In the genomic region with DNA sequence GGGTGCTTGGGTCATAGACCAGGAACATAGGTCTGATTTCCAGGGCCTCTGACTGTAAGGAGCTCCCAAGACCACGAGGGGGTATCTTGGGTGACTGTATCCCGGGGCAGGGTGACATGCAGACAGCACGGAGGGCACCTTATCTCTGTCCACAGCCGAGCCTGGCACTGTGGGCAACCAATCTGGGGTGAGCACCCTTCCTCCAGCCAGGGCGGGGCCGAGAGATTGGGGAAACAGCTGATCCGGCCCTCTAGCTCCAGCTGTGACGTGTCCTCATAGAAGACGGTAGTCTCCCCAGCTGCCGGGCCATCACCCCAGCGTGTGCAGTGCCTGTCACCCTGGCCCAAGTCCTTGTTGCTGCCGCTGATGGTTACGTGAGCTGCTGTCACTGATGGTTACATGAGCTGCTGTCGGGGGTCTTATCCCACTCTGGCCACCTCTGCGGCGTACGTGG, we compare ENCODE assay signal across 15 cellular contexts. TPM values are rescaled to one million over a fixed set of nuclear protein-coding genes. Genes with fewer than 3 reads are reported as not detected.
DNase-seq lines count a peak whose midpoint lies in the region; ATAC-seq and TF ChIP-seq lines count a peak whose summit lies in the region.
"Had no signal": no experiment of that assay in that cellular context is flagged by ENCODE, and none has a peak within 500 bp of the region (broad histone marks: within the 10 kb centered on the region; RNA-seq: fewer than 3 reads in every experiment).

No MANE protein-coding gene starts in this region.

- no peaks in the 10 kb centered on the region for H3K9me3 ChIP-seq in Karpas-422 (ENCODE audit: low read length)
- H3K9me3 ChIP-seq in osteoblast (ENCODE audit: low read depth, low read length), result no peaks in the 10 kb centered on the region
- no peaks in the 10 kb centered on the region for H3K9me3 ChIP-seq in MG63
- H3K9me3 ChIP-seq: esophagus squamous epithelium had no signal

- no peaks in the 10 kb centered on the region for H3K79me2 ChIP-seq in Karpas-422 (ENCODE audit: low read length)
- peaks cover 90% of the 10 kb centered on the region for H3K79me2 ChIP-seq in osteoblast (ENCODE audit: insufficient read depth, low read length)

- H3K4me2 ChIP-seq in Karpas-422 (ENCODE audit: low read depth, low read length, poor library complexity, severe bottlenecking) (no peak overlapping the region), osteoblast (ENCODE audit: insufficient read depth, low read length) (no peak overlapping the region)

- no peak overlapping the region for H3K9ac ChIP-seq in Karpas-422 (ENCODE audit: low read length)
- H3K9ac ChIP-seq: GM23248 had no signal

- H3K4me3 ChIP-seq in Karpas-422 (ENCODE audit: low read length) (no peak overlapping the region), osteoblast (ENCODE audit: insufficient read depth, low read length) (no peak overlapping the region), MG63 (no peak overlapping the region)
- H3K4me3 ChIP-seq: esophagus squamous epithelium, GM23248 had no signal

- H3K27me3 Mint-ChIP-seq in chondrocyte (ENCODE audit: low read depth), result no peaks in the 10 kb centered on the region

- no peaks in the 10 kb centered on the region for H3K36me3 ChIP-seq in Karpas-422 (ENCODE audit: insufficient read depth, low read length)
- H3K36me3 ChIP-seq in osteoblast (ENCODE audit: insufficient read depth, low read length), result peaks cover 4% of the 10 kb centered on the region
- H3K36me3 ChIP-seq in MG63, result no peaks in the 10 kb centered on the region
- H3K36me3 ChIP-seq: esophagus squamous epithelium had no signal

- ATAC-seq in HG03095 (IDR thresholded peaks at IDR 0.05; ENCODE audit: unreplicated experiment), result no peak

- no peak overlapping the region for H3K27ac Mint-ChIP-seq in chondrocyte (ENCODE audit: unreplicated experiment)
- H3K27ac Mint-ChIP-seq: activated T-helper 2 cell treated with anti-CD3 and anti-CD28 coated beads, Interferon-gamma antibody, Interleukin-2, Interleukin-4, amounts not matched to agents 10 μg/mL and 5 μg/mL and 100 μg/mL, durations not matched to agents 14 hours and 24 hours and 36 hours had no signal

- no peaks in the 10 kb centered on the region for H3K27me3 ChIP-seq in Karpas-422 (ENCODE audit: low read length)
- no peaks in the 10 kb centered on the region for H3K27me3 ChIP-seq in osteoblast (ENCODE audit: insufficient read depth, low read length)
- no peaks in the 10 kb centered on the region for H3K27me3 ChIP-seq in MG63

- peaks cover 2% of the 10 kb centered on the region for H3K36me3 Mint-ChIP-seq in chondrocyte (ENCODE audit: low read depth)

- H3K9me2 ChIP-seq in Karpas-422 (replicated peaks; ENCODE audit: insufficient read depth, low read length), result no peaks in the 10 kb centered on the region

- H3K9me3 Mint-ChIP-seq in chondrocyte (ENCODE audit: low read depth), result no peaks in the 10 kb centered on the region
- H3K9me3 Mint-ChIP-seq: activated T-helper 2 cell treated with anti-CD3 and anti-CD28 coated beads, Interferon-gamma antibody, Interleukin-2, Interleukin-4, amounts not matched to agents 10 μg/mL and 5 μg/mL and 100 μg/mL, durations not matched to agents 14 hours and 24 hours and 36 hours; brain had no signal

- peaks cover 33% of the 10 kb centered on the region for H3K4me1 Mint-ChIP-seq in chondrocyte (ENCODE audit: low read depth)

- DNase-seq in CD1c-positive myeloid dendritic cell (ENCODE audit: extremely low spot score) (peak; percentile 81), Karpas-422 (peak; percentile 50), chondrocyte (ENCODE audit: low spot score) (peak; percentile 61), osteoblast (ENCODE audit: insufficient read length, low spot score, missing footprints) (peak; percentile 41), HT-29 (ENCODE audit: low spot score) (no peak), NCI-H526 (lab: John Stamatoyannopoulos, UW) (no peak), MG63 (no peak)
- DNase-seq: activated CD4-positive, CD25-positive, alpha-beta regulatory T cell; esophagus squamous epithelium; GM23248; NCI-H1092 treated with DMSO at 0.1 percent for 48 hours; NCI-H526 treated with DMSO at 0.1 percent for 48 hours had no signal

- H4K20me1 ChIP-seq in Karpas-422 (ENCODE audit: insufficient read depth, low read depth, low read length), result no peaks in the 10 kb centered on the region
- peaks cover 57% of the 10 kb centered on the region for H4K20me1 ChIP-seq in osteoblast (ENCODE audit: insufficient read depth, low read length)

- no peak overlapping the region for H3K4me3 Mint-ChIP-seq in chondrocyte (ENCODE audit: unreplicated experiment)

- TF ChIP-seq CTCF in chondrocyte (IDR thresholded peaks at IDR 0.05), result no peak
- no peak for TF ChIP-seq CTCF in osteoblast (IDR thresholded peaks at IDR 0.05; ENCODE audit: extremely low read depth, low read depth, low read length)

- H3K27ac ChIP-seq in Karpas-422 (ENCODE audit: low read length) (no peak overlapping the region), osteoblast (ENCODE audit: low read depth, low read length) (no peak overlapping the region)
- H3K27ac ChIP-seq: esophagus squamous epithelium, GM23248 had no signal

- H2AFZ ChIP-seq in Karpas-422 (ENCODE audit: low read length) (no peak overlapping the region), osteoblast (ENCODE audit: low read length) (no peak overlapping the region)
- H2AFZ ChIP-seq: GM23248 had no signal

- no peaks in the 10 kb centered on the region for H3K4me1 ChIP-seq in Karpas-422 (ENCODE audit: low read length)
- peaks cover 36% of the 10 kb centered on the region for H3K4me1 ChIP-seq in osteoblast (ENCODE audit: insufficient read depth, low read length)

RNA-seq across cellular contexts. Expression of a gene that starts 6.4 kb away (rescaled TPM):
- not detected in 2 replicates for total RNA-seq in Karpas-422 (2014; rRNA removed; shearing (Covaris generic); ENCODE audit: low replicate concordance)
- total RNA-seq in chondrocyte, result 5.9 to 17.2 TPM (median 16.2 TPM) in 3 replicates
- total RNA-seq in osteoblast, result 10.5 and 11.2 TPM in 2 replicates
- 28.1 and 31.0 TPM in 2 replicates for total RNA-seq in HT-29 (2014; rRNA removed; shearing (Covaris generic))
- 8.2 and 8.7 TPM in 2 replicates for total RNA-seq in MG63 (2014; rRNA removed; shearing (Covaris generic); ENCODE audit: low replicate concordance)

Comparison
In these comparisons a context has a peak if more than half of its experiments do, and no peak if none do; other contexts are left out.
1. DNase-seq: peak in CD1c-positive myeloid dendritic cell (single experiment), Karpas-422 (single experiment), chondrocyte (single experiment) and osteoblast (single experiment); none in HT-29 (single experiment), NCI-H526 (0 of 2) and MG63 (single experiment).